In the genomic region with DNA sequence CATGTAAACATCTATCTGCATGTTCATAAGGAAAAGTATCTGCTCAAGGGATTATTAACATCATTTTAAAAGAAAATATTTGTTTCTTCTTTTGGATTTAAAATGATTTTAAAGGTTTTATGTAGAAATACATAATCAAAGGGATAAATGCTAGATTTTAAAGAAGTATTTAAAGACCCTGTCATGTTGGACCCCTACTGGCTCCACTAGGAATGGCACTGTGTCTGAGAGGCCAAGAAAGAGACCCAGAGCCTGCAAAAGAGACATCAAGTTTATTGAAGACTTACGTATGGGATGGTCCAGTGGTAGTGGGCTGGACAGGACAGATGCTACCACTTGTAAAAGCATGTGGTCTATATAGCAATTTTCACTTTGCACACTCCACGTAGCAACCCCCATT, we compare ENCODE assay signal across 12 cellular contexts.
DNase-seq lines count a peak whose midpoint lies in the region; TF ChIP-seq lines count a peak whose summit lies in the region.
"Had no signal": no experiment of that assay in that cellular context is flagged by ENCODE, and none has a peak within 500 bp of the region (broad histone marks: within the 10 kb centered on the region; RNA-seq: fewer than 3 reads in every experiment).

No MANE protein-coding gene starts in this region.

- H3K79me2 ChIP-seq in SK-N-SH (ENCODE audit: insufficient read depth) = no peaks in the 10 kb centered on the region

- H3K4me1 ChIP-seq in HAP-1 (no peaks in the 10 kb centered on the region), SK-N-SH (ENCODE audit: control insufficient read depth in 1 of 2, insufficient read depth in 2 of 2, low read depth in 1 of 2, low read length in 1 of 2) (peaks cover 6 to 14% of the 10 kb centered on the region in 2 experiments; a peak in 3 of 4 replicates)
- H3K4me1 ChIP-seq in effector memory CD4-positive, alpha-beta T cell (ENCODE audit: control insufficient read depth, insufficient read depth, low read length, poor library complexity, severe bottlenecking) = no peaks in the 10 kb centered on the region

- peak; percentile 66 for TF ChIP-seq CTCF in SK-N-SH (IDR thresholded peaks at IDR 0.05)

- TF ChIP-seq EP300 in SK-N-SH (IDR thresholded peaks at IDR 0.05; ENCODE audit: borderline replicate concordance in 1 of 2, low read depth in 1 of 2, low read length in 1 of 2) = no peak

- peaks cover 10% of the 10 kb centered on the region for H3F3A ChIP-seq in SK-N-SH (replicated peaks; ENCODE audit: insufficient read depth)

- in situ Hi-C loops in HAP-1 (cut with MboI; ENCODE audit: low sequenced_read_pairs) = no loop called here

- H3K9me2 ChIP-seq in SK-N-SH = no peaks in the 10 kb centered on the region

- CTCF ChIA-PET in SK-N-SH (lab: Yijun Ruan, JAX) = interaction anchor here (1.8 kb wide), 1 partner anchor 11 kb away, joined by 5 read pairs; no protein-coding TSS in a partner anchor

- no peak overlapping the region for H3K9ac ChIP-seq in SK-N-SH

- intact Hi-C loops in head of caudate nucleus (cut with DNase I) = no loop called here

- 89% methylated on average over 2 of the region's 2 CpGs for WGBS in SK-N-SH (ENCODE audit: low lambda C conversion rate)

- peak overlapping the region; percentile 73 to 81; a peak in 3 of 4 replicates for H3K27ac ChIP-seq in SK-N-SH (ENCODE audit: low read depth in 2 of 2, low read length in 1 of 2)
- no peak overlapping the region for H3K27ac ChIP-seq in effector memory CD4-positive, alpha-beta T cell (ENCODE audit: insufficient read depth, low read length, poor library complexity, severe bottlenecking)

- DNase-seq in AG20443 (ENCODE audit: low spot score) (peak; percentile 20), HAP-1 (ENCODE audit: low spot score in 2 of 2) (peak; percentile 50 to 65), SK-N-SH (no peak), iPS-NIHi11 (ENCODE audit: low spot score) (peak; percentile 24), head of caudate nucleus (no peak), NCI-H2227 (lab: John Stamatoyannopoulos, UW; ENCODE audit: unreplicated experiment) (no peak), NCI-H774 (lab: John Stamatoyannopoulos, UW) (no peak)
- no peak for DNase-seq in effector memory CD4-positive, alpha-beta T cell
- DNase-seq: anterior cingulate cortex, GF-D8, MV-4-11 had no signal

- H4K20me1 ChIP-seq in SK-N-SH (ENCODE audit: insufficient read depth) = no peaks in the 10 kb centered on the region

- no peaks in the 10 kb centered on the region for H3K9me3 ChIP-seq in HAP-1
- no peaks in the 10 kb centered on the region; the same call in 1 of the 2 replicates for H3K9me3 ChIP-seq in SK-N-SH
- no peaks in the 10 kb centered on the region for H3K9me3 ChIP-seq in effector memory CD4-positive, alpha-beta T cell (ENCODE audit: control insufficient read depth, low read length)
- H3K9me3 ChIP-seq: tibial nerve had no signal

- no peaks in the 10 kb centered on the region for H3K36me3 ChIP-seq in HAP-1 (replicated peaks)
- H3K36me3 ChIP-seq in SK-N-SH (replicated peaks in 1 of 2; ENCODE audit: control insufficient read depth in 1 of 2, insufficient read depth in 2 of 2, low read length in 1 of 2) = no peaks in the 10 kb centered on the region
- no peaks in the 10 kb centered on the region for H3K36me3 ChIP-seq in effector memory CD4-positive, alpha-beta T cell (ENCODE audit: control insufficient read depth, insufficient read depth, low read length)
- H3K36me3 ChIP-seq: tibial nerve had no signal

- peak; percentile 44; the same call in 1 of the 2 replicates for TF ChIP-seq RAD21 in SK-N-SH (IDR thresholded peaks at IDR 0.05; ENCODE audit: low read length)

- POLR2A ChIA-PET in SK-N-SH (lab: Yijun Ruan, JAX) = no interaction called here

- no peak overlapping the region for H3K4me3 ChIP-seq in HAP-1
- peak overlapping the region in 1 of 2 experiments; percentile 20; a peak in 1 of 4 replicates for H3K4me3 ChIP-seq in SK-N-SH (ENCODE audit: low read depth in 2 of 2, low read length in 1 of 2)
- no peak overlapping the region for H3K4me3 ChIP-seq in effector memory CD4-positive, alpha-beta T cell (ENCODE audit: insufficient read depth, low read depth, low read length, poor library complexity, severe bottlenecking)
- H3K4me3 ChIP-seq: tibial nerve had no signal

- H3K27me3 ChIP-seq in HAP-1 (ENCODE audit: low read depth) = no peaks in the 10 kb centered on the region
- no peaks in the 10 kb centered on the region for H3K27me3 ChIP-seq in SK-N-SH (ENCODE audit: insufficient read depth)
- no peaks in the 10 kb centered on the region for H3K27me3 ChIP-seq in effector memory CD4-positive, alpha-beta T cell (replicated peaks; ENCODE audit: control insufficient read depth, insufficient read depth, low read length, poor library complexity, severe bottlenecking)
- H3K27me3 ChIP-seq: tibial nerve had no signal

- H2AFZ ChIP-seq in SK-N-SH (ENCODE audit: low read depth) = no peak overlapping the region

- H3K4me2 ChIP-seq in SK-N-SH = no peak overlapping the region

TF ChIP-seq in SK-N-SH, 30 proteins besides CTCF, POLR2A, EP300 and RAD21:
- TF ChIP-seq, protein P1, sequence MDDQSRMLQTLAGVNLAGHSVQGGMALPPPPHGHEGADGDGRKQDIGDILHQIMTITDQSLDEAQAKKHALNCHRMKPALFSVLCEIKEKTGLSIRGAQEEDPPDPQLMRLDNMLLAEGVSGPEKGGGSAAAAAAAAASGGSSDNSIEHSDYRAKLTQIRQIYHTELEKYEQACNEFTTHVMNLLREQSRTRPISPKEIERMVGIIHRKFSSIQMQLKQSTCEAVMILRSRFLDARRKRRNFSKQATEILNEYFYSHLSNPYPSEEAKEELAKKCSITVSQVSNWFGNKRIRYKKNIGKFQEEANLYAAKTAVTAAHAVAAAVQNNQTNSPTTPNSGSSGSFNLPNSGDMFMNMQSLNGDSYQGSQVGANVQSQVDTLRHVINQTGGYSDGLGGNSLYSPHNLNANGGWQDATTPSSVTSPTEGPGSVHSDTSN (IDR thresholded peaks at IDR 0.05) = no peak
- TF ChIP-seq, protein P2, sequence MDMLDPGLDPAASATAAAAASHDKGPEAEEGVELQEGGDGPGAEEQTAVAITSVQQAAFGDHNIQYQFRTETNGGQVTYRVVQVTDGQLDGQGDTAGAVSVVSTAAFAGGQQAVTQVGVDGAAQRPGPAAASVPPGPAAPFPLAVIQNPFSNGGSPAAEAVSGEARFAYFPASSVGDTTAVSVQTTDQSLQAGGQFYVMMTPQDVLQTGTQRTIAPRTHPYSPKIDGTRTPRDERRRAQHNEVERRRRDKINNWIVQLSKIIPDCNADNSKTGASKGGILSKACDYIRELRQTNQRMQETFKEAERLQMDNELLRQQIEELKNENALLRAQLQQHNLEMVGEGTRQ (IDR thresholded peaks at IDR 0.05; ENCODE audit: borderline replicate concordance, low read depth, low read length) = no peak
- no peak for TF ChIP-seq SMC3 (IDR thresholded peaks at IDR 0.05; ENCODE audit: low read depth, low read length)
- TF ChIP-seq, protein P3, sequence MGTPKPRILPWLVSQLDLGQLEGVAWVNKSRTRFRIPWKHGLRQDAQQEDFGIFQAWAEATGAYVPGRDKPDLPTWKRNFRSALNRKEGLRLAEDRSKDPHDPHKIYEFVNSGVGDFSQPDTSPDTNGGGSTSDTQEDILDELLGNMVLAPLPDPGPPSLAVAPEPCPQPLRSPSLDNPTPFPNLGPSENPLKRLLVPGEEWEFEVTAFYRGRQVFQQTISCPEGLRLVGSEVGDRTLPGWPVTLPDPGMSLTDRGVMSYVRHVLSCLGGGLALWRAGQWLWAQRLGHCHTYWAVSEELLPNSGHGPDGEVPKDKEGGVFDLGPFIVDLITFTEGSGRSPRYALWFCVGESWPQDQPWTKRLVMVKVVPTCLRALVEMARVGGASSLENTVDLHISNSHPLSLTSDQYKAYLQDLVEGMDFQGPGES (IDR thresholded peaks at IDR 0.05; ENCODE audit: low read depth, low read length) = no peak
- TF ChIP-seq MEF2A (IDR thresholded peaks at IDR 0.05; ENCODE audit: borderline replicate concordance, low read depth) = no peak
- no peak for TF ChIP-seq GATA2 (CRISPR knock-in tag; IDR thresholded peaks at IDR 0.05)
- TF ChIP-seq, protein P4, sequence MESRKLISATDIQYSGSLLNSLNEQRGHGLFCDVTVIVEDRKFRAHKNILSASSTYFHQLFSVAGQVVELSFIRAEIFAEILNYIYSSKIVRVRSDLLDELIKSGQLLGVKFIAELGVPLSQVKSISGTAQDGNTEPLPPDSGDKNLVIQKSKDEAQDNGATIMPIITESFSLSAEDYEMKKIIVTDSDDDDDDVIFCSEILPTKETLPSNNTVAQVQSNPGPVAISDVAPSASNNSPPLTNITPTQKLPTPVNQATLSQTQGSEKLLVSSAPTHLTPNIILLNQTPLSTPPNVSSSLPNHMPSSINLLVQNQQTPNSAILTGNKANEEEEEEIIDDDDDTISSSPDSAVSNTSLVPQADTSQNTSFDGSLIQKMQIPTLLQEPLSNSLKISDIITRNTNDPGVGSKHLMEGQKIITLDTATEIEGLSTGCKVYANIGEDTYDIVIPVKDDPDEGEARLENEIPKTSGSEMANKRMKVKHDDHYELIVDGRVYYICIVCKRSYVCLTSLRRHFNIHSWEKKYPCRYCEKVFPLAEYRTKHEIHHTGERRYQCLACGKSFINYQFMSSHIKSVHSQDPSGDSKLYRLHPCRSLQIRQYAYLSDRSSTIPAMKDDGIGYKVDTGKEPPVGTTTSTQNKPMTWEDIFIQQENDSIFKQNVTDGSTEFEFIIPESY (IDR thresholded peaks at IDR 0.05; ENCODE audit: borderline replicate concordance, low read depth) = no peak
- TF ChIP-seq NFIC (IDR thresholded peaks at IDR 0.05; ENCODE audit: borderline replicate concordance) = no peak
- TF ChIP-seq, protein P5, sequence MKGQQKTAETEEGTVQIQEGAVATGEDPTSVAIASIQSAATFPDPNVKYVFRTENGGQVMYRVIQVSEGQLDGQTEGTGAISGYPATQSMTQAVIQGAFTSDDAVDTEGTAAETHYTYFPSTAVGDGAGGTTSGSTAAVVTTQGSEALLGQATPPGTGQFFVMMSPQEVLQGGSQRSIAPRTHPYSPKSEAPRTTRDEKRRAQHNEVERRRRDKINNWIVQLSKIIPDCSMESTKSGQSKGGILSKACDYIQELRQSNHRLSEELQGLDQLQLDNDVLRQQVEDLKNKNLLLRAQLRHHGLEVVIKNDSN (IDR thresholded peaks at IDR 0.05; ENCODE audit: borderline replicate concordance, low read depth) = no peak
- no peak for TF ChIP-seq JUND (IDR thresholded peaks at IDR 0.05)

Comparison
In these comparisons a context has a peak if more than half of its experiments do, and no peak if none do; other contexts are left out.
1. DNase-seq: peak in AG20443 (single experiment), HAP-1 (2 of 2) and iPS-NIHi11 (single experiment); none in SK-N-SH (single experiment), effector memory CD4-positive, alpha-beta T cell (0 of 3), head of caudate nucleus (0 of 42), NCI-H2227 (single experiment) and NCI-H774 (single experiment).